22 cellular contexts compared by ENCODE assay signal in genomic region chr9:120446681-120447080, GRCh38.
DNase-seq lines count a peak whose midpoint lies in the region; ATAC-seq and TF ChIP-seq lines count a peak whose summit lies in the region.
"Had no signal": no experiment of that assay in that cellular context is flagged by ENCODE, and none has a peak within 500 bp of the region (broad histone marks: within the 10 kb centered on the region; RNA-seq: fewer than 3 reads in every experiment).

No MANE protein-coding gene starts in this region.

- TF ChIP-seq POLR2A in Peyer's patch (IDR thresholded peaks at IDR 0.05), result no peak

- peaks cover 0 to 30% (median 0%) of the 10 kb centered on the region in 3 donors for H3K36me3 ChIP-seq in Peyer's patch

- H3K9me3 Mint-ChIP-seq in T-helper 2 cell treated with Interferon-gamma antibody and Interleukin-4, amounts not matched to agents 5 μg/mL and 100 μg/mL, for 36 hours, result no peaks in the 10 kb centered on the region
- H3K9me3 Mint-ChIP-seq in CD14-positive monocyte (no peaks in the 10 kb centered on the region), memory B cell (peaks cover 2% of the 10 kb centered on the region)
- H3K9me3 Mint-ChIP-seq in activated T-helper 1 cell treated with anti-CD3 and anti-CD28 coated beads, Interleukin-12 subunit alpha, Interleukin-12 subunit beta, Interleukin-2, Interleukin-4 antibody, amounts not matched to agents 30 ng/mL and 10 ng/mL and 1 ng/mL, durations not matched to agents 14 hours and 24 hours and 36 hours, result no peaks in the 10 kb centered on the region
- H3K9me3 Mint-ChIP-seq: brain; stimulated activated effector memory CD8-positive, alpha-beta T cell treated with anti-CD3 and anti-CD28 coated beads, Interleukin-12 subunit alpha, Interleukin-12 subunit beta, amount 100 ng/mL, for 72 hours had no signal

- H3K27me3 ChIP-seq in Peyer's patch, result no peaks in the 10 kb centered on the region
- H3K27me3 ChIP-seq: gastrocnemius medialis, right atrium auricular region, upper lobe of left lung had no signal

- H3K36me3 Mint-ChIP-seq in T-helper 2 cell treated with Interferon-gamma antibody and Interleukin-4, amounts not matched to agents 5 μg/mL and 100 μg/mL, for 36 hours (ENCODE audit: low read depth), result peaks cover 37% of the 10 kb centered on the region
- H3K36me3 Mint-ChIP-seq in CD14-positive monocyte (peaks cover 45 to 55% of the 10 kb centered on the region in 2 donors), memory B cell (peaks cover 48% of the 10 kb centered on the region)
- H3K36me3 Mint-ChIP-seq in activated T-helper 1 cell treated with anti-CD3 and anti-CD28 coated beads, Interleukin-12 subunit alpha, Interleukin-12 subunit beta, Interleukin-2, Interleukin-4 antibody, amounts not matched to agents 30 ng/mL and 10 ng/mL and 1 ng/mL, durations not matched to agents 14 hours and 24 hours and 36 hours (ENCODE audit: low read depth), result peaks cover 42% of the 10 kb centered on the region

- H3K4me1 Mint-ChIP-seq in T-helper 2 cell treated with Interferon-gamma antibody and Interleukin-4, amounts not matched to agents 5 μg/mL and 100 μg/mL, for 36 hours (ENCODE audit: low read depth), result peaks cover 6% of the 10 kb centered on the region
- H3K4me1 Mint-ChIP-seq in CD14-positive monocyte, result peaks cover 6% of the 10 kb centered on the region
- H3K4me1 Mint-ChIP-seq in activated T-helper 1 cell treated with anti-CD3 and anti-CD28 coated beads, Interleukin-12 subunit alpha, Interleukin-12 subunit beta, Interleukin-2, Interleukin-4 antibody, amounts not matched to agents 30 ng/mL and 10 ng/mL and 1 ng/mL, durations not matched to agents 14 hours and 24 hours and 36 hours (ENCODE audit: low read depth), result peaks cover 6% of the 10 kb centered on the region
- H3K4me1 Mint-ChIP-seq in memory B cell, result peaks cover 25% of the 10 kb centered on the region
- H3K4me1 Mint-ChIP-seq: brain had no signal

- ATAC-seq in memory B cell (ENCODE audit: low read depth), result no peak
- ATAC-seq: activated CD8-positive, alpha-beta memory T cell treated with anti-CD3 and anti-CD28 coated beads, Interleukin-2, amount 10 ng/mL, durations not matched to agents 7 days and 5 days; gastrocnemius medialis; left lobe of liver; stimulated activated effector memory CD8-positive, alpha-beta T cell treated with anti-CD3 and anti-CD28 coated beads, Interleukin-12 subunit alpha, Interleukin-12 subunit beta, amount 100 ng/mL, for 72 hours had no signal

- no peak for DNase-seq in T-helper 2 cell treated with Interferon-gamma antibody and Interleukin-4, amounts not matched to agents 5 μg/mL and 100 μg/mL, for 36 hours (ENCODE audit: low spot score)
- DNase-seq in T-helper 2 cell (no peak), CD14-positive monocyte (ENCODE audit: low spot score) (no peak), memory B cell (ENCODE audit: low spot score in 2 of 2) (no peak), Peyer's patch (no peak), islet precursor cell (no peak), cortex of kidney (lab: John Stamatoyannopoulos, UW) (no peak)
- no peak for DNase-seq in activated T-helper 1 cell treated with anti-CD3 and anti-CD28 coated beads, Interleukin-12 subunit alpha, Interleukin-12 subunit beta, Interleukin-2, Interleukin-4 antibody, amounts not matched to agents 30 ng/mL and 10 ng/mL and 1 ng/mL, durations not matched to agents 14 hours and 24 hours and 36 hours (ENCODE audit: low spot score)
- DNase-seq: ACHN; activated CD4-positive, CD25-positive, alpha-beta regulatory T cell; activated CD8-positive, alpha-beta memory T cell treated with anti-CD3 and anti-CD28 coated beads, Interleukin-2, amount 10 ng/mL, durations not matched to agents 7 days and 5 days; activated gamma-delta T cell; gastrocnemius medialis; NCI-H146; NCI-H2227 treated with DMSO at 0.1 percent for 48 hours; occipital lobe; upper lobe of left lung had no signal

- no peaks in the 10 kb centered on the region for H3K9me3 ChIP-seq in Peyer's patch
- H3K9me3 ChIP-seq: gastrocnemius medialis, right atrium auricular region, upper lobe of left lung had no signal

- intact Hi-C loops in CD14-positive monocyte (cut with micrococcal nuclease), result no loop called here
- intact Hi-C loops in activated T-helper 1 cell treated with anti-CD3 and anti-CD28 coated beads, Interleukin-12 subunit alpha, Interleukin-12 subunit beta, Interleukin-2, Interleukin-4 antibody, amounts not matched to agents 30 ng/mL and 10 ng/mL and 1 ng/mL, durations not matched to agents 14 hours and 24 hours and 36 hours (cut with micrococcal nuclease), result no loop called here

- TF ChIP-seq CTCF in CD14-positive monocyte (IDR thresholded peaks at IDR 0.05) (no peak), Peyer's patch (IDR thresholded peaks at IDR 0.05) (no peak)

- no peak overlapping the region for H3K4me3 ChIP-seq in Peyer's patch
- H3K4me3 ChIP-seq: gastrocnemius medialis, right atrium auricular region, upper lobe of left lung had no signal

- peak overlapping the region; percentile 64 for H3K27ac Mint-ChIP-seq in T-helper 2 cell treated with Interferon-gamma antibody and Interleukin-4, amounts not matched to agents 5 μg/mL and 100 μg/mL, for 36 hours
- H3K27ac Mint-ChIP-seq in CD14-positive monocyte, result peak overlapping the region in 6 of 7 donors; percentile 59 to 81 (median 74)
- peak overlapping the region; percentile 54 for H3K27ac Mint-ChIP-seq in activated T-helper 1 cell treated with anti-CD3 and anti-CD28 coated beads, Interleukin-12 subunit alpha, Interleukin-12 subunit beta, Interleukin-2, Interleukin-4 antibody, amounts not matched to agents 30 ng/mL and 10 ng/mL and 1 ng/mL, durations not matched to agents 14 hours and 24 hours and 36 hours
- peak overlapping the region; percentile 78 for H3K27ac Mint-ChIP-seq in memory B cell
- H3K27ac Mint-ChIP-seq: activated CD8-positive, alpha-beta memory T cell treated with anti-CD3 and anti-CD28 coated beads, Interleukin-2, amount 10 ng/mL, durations not matched to agents 7 days and 5 days; stimulated activated effector memory CD8-positive, alpha-beta T cell treated with anti-CD3 and anti-CD28 coated beads, Interleukin-12 subunit alpha, Interleukin-12 subunit beta, amount 100 ng/mL, for 72 hours had no signal

- H3K4me1 ChIP-seq in Peyer's patch, result no peaks in the 10 kb centered on the region
- H3K4me1 ChIP-seq: right atrium auricular region had no signal

- H3K4me3 Mint-ChIP-seq in T-helper 2 cell treated with Interferon-gamma antibody and Interleukin-4, amounts not matched to agents 5 μg/mL and 100 μg/mL, for 36 hours, result peak overlapping the region; percentile 5
- H3K4me3 Mint-ChIP-seq in CD14-positive monocyte (peak overlapping the region in 1 of 2 donors; percentile 37), memory B cell (peak overlapping the region; percentile 4)
- no peak overlapping the region for H3K4me3 Mint-ChIP-seq in activated T-helper 1 cell treated with anti-CD3 and anti-CD28 coated beads, Interleukin-12 subunit alpha, Interleukin-12 subunit beta, Interleukin-2, Interleukin-4 antibody, amounts not matched to agents 30 ng/mL and 10 ng/mL and 1 ng/mL, durations not matched to agents 14 hours and 24 hours and 36 hours
- H3K4me3 Mint-ChIP-seq: activated CD8-positive, alpha-beta memory T cell treated with anti-CD3 and anti-CD28 coated beads, Interleukin-2, amount 10 ng/mL, durations not matched to agents 7 days and 5 days; brain; stimulated activated effector memory CD8-positive, alpha-beta T cell treated with anti-CD3 and anti-CD28 coated beads, Interleukin-12 subunit alpha, Interleukin-12 subunit beta, amount 100 ng/mL, for 72 hours had no signal

- no peaks in the 10 kb centered on the region for H3K27me3 Mint-ChIP-seq in T-helper 2 cell treated with Interferon-gamma antibody and Interleukin-4, amounts not matched to agents 5 μg/mL and 100 μg/mL, for 36 hours (ENCODE audit: low read depth)
- H3K27me3 Mint-ChIP-seq in CD14-positive monocyte (ENCODE audit: low read depth in 3 of 3) (peaks cover 0 to 2% (median 2%) of the 10 kb centered on the region in 3 donors), memory B cell (no peaks in the 10 kb centered on the region)
- no peaks in the 10 kb centered on the region for H3K27me3 Mint-ChIP-seq in activated T-helper 1 cell treated with anti-CD3 and anti-CD28 coated beads, Interleukin-12 subunit alpha, Interleukin-12 subunit beta, Interleukin-2, Interleukin-4 antibody, amounts not matched to agents 30 ng/mL and 10 ng/mL and 1 ng/mL, durations not matched to agents 14 hours and 24 hours and 36 hours (ENCODE audit: insufficient read depth)
- H3K27me3 Mint-ChIP-seq: activated CD8-positive, alpha-beta memory T cell treated with anti-CD3 and anti-CD28 coated beads, Interleukin-2, amount 10 ng/mL, durations not matched to agents 7 days and 5 days; brain had no signal

- H3K27ac ChIP-seq in Peyer's patch, result no peak overlapping the region
- H3K27ac ChIP-seq: gastrocnemius medialis, right atrium auricular region, RWPE1, upper lobe of left lung had no signal
